Comparison of ENCODE assay signal across 1 cellular context in genomic region chr6:35967059-35967769, GRCh38.
A peak's percentile ranks its signal among the peaks of the same experiment; 100 is the strongest.
TF ChIP-seq lines count a peak whose summit lies in the region.

No MANE protein-coding gene starts in this region.

TF ChIP-seq in HepG2, 621 proteins besides CTCF, POLR2A, EP300 and RAD21 (continued from another document and continues in another):
- TF ChIP-seq, protein P1, sequence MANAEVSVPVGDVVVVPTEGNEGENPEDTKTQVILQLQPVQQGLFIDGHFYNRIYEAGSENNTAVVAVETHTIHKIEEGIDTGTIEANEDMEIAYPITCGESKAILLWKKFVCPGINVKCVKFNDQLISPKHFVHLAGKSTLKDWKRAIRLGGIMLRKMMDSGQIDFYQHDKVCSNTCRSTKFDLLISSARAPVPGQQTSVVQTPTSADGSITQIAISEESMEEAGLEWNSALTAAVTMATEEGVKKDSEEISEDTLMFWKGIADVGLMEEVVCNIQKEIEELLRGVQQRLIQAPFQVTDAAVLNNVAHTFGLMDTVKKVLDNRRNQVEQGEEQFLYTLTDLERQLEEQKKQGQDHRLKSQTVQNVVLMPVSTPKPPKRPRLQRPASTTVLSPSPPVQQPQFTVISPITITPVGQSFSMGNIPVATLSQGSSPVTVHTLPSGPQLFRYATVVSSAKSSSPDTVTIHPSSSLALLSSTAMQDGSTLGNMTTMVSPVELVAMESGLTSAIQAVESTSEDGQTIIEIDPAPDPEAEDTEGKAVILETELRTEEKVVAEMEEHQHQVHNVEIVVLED (CRISPR knock-in tag; IDR thresholded peaks at IDR 0.05; ENCODE audit: borderline replicate concordance) = no peak
- no peak for TF ChIP-seq EEA1 (CRISPR knock-in tag; IDR thresholded peaks at IDR 0.05; ENCODE audit: borderline replicate concordance)
- no peak for TF ChIP-seq MAX (IDR thresholded peaks at IDR 0.05)
- TF ChIP-seq NRL (CRISPR knock-in tag; IDR thresholded peaks at IDR 0.05; ENCODE audit: borderline replicate concordance) = no peak
- TF ChIP-seq, protein P2, sequence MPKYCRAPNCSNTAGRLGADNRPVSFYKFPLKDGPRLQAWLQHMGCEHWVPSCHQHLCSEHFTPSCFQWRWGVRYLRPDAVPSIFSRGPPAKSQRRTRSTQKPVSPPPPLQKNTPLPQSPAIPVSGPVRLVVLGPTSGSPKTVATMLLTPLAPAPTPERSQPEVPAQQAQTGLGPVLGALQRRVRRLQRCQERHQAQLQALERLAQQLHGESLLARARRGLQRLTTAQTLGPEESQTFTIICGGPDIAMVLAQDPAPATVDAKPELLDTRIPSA (CRISPR knock-in tag; IDR thresholded peaks at IDR 0.05; ENCODE audit: borderline replicate concordance) = no peak
- no peak for TF ChIP-seq SIN3B (IDR thresholded peaks at IDR 0.05; ENCODE audit: low read length)
- TF ChIP-seq ZNF589 (CRISPR knock-in tag; conservative IDR thresholded peaks at IDR 0.05) = no peak
- TF ChIP-seq TCF7L2 (IDR thresholded peaks at IDR 0.05; ENCODE audit: low read depth, low read length) = no peak
- no peak for TF ChIP-seq ZSCAN30 (CRISPR knock-in tag; IDR thresholded peaks at IDR 0.05)
- TF ChIP-seq ZHX2 (IDR thresholded peaks at IDR 0.05; ENCODE audit: low read depth) = no peak
- no peak for TF ChIP-seq ZHX2 (CRISPR knock-in tag; IDR thresholded peaks at IDR 0.05; ENCODE audit: borderline replicate concordance)
- TF ChIP-seq GATAD2A (CRISPR knock-in tag; IDR thresholded peaks at IDR 0.05) = peak; percentile 44
- no peak for TF ChIP-seq PCBP2 (optimal IDR thresholded peaks at IDR 0.05; ENCODE audit: low read depth, low read length, poor library complexity, severe bottlenecking)
- no peak for TF ChIP-seq HDAC1 (CRISPR knock-in tag; IDR thresholded peaks at IDR 0.05)
- no peak for TF ChIP-seq HMGA1 (CRISPR knock-in tag; conservative IDR thresholded peaks at IDR 0.05)
- TF ChIP-seq ARID4A (CRISPR knock-in tag; IDR thresholded peaks at IDR 0.05; ENCODE audit: borderline replicate concordance) = 0 out of 2 replicates have a peak, but pooled peaks have one; percentile 34
- no peak for TF ChIP-seq NR2F2 (IDR thresholded peaks at IDR 0.05; ENCODE audit: borderline replicate concordance, low read depth)
- TF ChIP-seq ZNF768 (CRISPR knock-in tag; IDR thresholded peaks at IDR 0.05) = no peak
- TF ChIP-seq ZNF274 (CRISPR knock-in tag; IDR thresholded peaks at IDR 0.05) = no peak
- no peak for TF ChIP-seq TBP (CRISPR knock-in tag; IDR thresholded peaks at IDR 0.05)
- TF ChIP-seq ZNF280D (CRISPR knock-in tag; IDR thresholded peaks at IDR 0.05) = no peak
- no peak for TF ChIP-seq ZNF33A (CRISPR knock-in tag; IDR thresholded peaks at IDR 0.05; ENCODE audit: borderline replicate concordance)
- no peak for TF ChIP-seq ZNF878 (CRISPR knock-in tag; IDR thresholded peaks at IDR 0.05)
- peak; percentile 64 for TF ChIP-seq SAP130 (CRISPR knock-in tag; IDR thresholded peaks at IDR 0.05; ENCODE audit: low read depth)
- no peak for TF ChIP-seq ZNF772 (CRISPR knock-in tag; IDR thresholded peaks at IDR 0.05)
- TF ChIP-seq MEIS2 (CRISPR knock-in tag; IDR thresholded peaks at IDR 0.05) = no peak
- no peak; the same call in 1 of the 2 replicates for TF ChIP-seq YEATS2 (CRISPR knock-in tag; IDR thresholded peaks at IDR 0.05; ENCODE audit: borderline replicate concordance)
- TF ChIP-seq SRY (CRISPR knock-in tag; IDR thresholded peaks at IDR 0.05) = no peak
- TF ChIP-seq ZNF773 (CRISPR knock-in tag; IDR thresholded peaks at IDR 0.05; ENCODE audit: borderline replicate concordance) = no peak
- no peak for TF ChIP-seq TMF1 (CRISPR knock-in tag; IDR thresholded peaks at IDR 0.05; ENCODE audit: low read depth)
- TF ChIP-seq JUND (CRISPR knock-in tag; IDR thresholded peaks at IDR 0.05) = no peak
- TF ChIP-seq IRF2 (CRISPR knock-in tag; IDR thresholded peaks at IDR 0.05) = peak; percentile 32; the same call in 1 of the 2 replicates
- TF ChIP-seq HNF4G (IDR thresholded peaks at IDR 0.05; ENCODE audit: borderline replicate concordance, low read depth, low read length) = no peak
- no peak for TF ChIP-seq HNF4G (CRISPR knock-in tag; IDR thresholded peaks at IDR 0.05; ENCODE audit: borderline replicate concordance, low read depth)
- TF ChIP-seq, protein P3, sequence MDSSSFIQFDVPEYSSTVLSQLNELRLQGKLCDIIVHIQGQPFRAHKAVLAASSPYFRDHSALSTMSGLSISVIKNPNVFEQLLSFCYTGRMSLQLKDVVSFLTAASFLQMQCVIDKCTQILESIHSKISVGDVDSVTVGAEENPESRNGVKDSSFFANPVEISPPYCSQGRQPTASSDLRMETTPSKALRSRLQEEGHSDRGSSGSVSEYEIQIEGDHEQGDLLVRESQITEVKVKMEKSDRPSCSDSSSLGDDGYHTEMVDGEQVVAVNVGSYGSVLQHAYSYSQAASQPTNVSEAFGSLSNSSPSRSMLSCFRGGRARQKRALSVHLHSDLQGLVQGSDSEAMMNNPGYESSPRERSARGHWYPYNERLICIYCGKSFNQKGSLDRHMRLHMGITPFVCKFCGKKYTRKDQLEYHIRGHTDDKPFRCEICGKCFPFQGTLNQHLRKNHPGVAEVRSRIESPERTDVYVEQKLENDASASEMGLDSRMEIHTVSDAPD (CRISPR knock-in tag; IDR thresholded peaks at IDR 0.05) = no peak
- no peak for TF ChIP-seq ZNF572 (CRISPR knock-in tag; IDR thresholded peaks at IDR 0.05)
- no peak for TF ChIP-seq ZNF563 (CRISPR knock-in tag; IDR thresholded peaks at IDR 0.05)
- no peak for TF ChIP-seq HOXA5 (CRISPR knock-in tag; IDR thresholded peaks at IDR 0.05)
- TF ChIP-seq ZNF121 (CRISPR knock-in tag; IDR thresholded peaks at IDR 0.05) = no peak
- 0 out of 2 replicates have a peak, but pooled peaks have one; percentile 23 for TF ChIP-seq SALL1 (CRISPR knock-in tag; IDR thresholded peaks at IDR 0.05)
- TF ChIP-seq, protein P4, sequence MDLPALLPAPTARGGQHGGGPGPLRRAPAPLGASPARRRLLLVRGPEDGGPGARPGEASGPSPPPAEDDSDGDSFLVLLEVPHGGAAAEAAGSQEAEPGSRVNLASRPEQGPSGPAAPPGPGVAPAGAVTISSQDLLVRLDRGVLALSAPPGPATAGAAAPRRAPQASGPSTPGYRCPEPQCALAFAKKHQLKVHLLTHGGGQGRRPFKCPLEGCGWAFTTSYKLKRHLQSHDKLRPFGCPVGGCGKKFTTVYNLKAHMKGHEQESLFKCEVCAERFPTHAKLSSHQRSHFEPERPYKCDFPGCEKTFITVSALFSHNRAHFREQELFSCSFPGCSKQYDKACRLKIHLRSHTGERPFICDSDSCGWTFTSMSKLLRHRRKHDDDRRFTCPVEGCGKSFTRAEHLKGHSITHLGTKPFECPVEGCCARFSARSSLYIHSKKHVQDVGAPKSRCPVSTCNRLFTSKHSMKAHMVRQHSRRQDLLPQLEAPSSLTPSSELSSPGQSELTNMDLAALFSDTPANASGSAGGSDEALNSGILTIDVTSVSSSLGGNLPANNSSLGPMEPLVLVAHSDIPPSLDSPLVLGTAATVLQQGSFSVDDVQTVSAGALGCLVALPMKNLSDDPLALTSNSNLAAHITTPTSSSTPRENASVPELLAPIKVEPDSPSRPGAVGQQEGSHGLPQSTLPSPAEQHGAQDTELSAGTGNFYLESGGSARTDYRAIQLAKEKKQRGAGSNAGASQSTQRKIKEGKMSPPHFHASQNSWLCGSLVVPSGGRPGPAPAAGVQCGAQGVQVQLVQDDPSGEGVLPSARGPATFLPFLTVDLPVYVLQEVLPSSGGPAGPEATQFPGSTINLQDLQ (CRISPR knock-in tag; IDR thresholded peaks at IDR 0.05) = no peak
- TF ChIP-seq RFX1 (IDR thresholded peaks at IDR 0.05) = no peak
- TF ChIP-seq, protein P5, sequence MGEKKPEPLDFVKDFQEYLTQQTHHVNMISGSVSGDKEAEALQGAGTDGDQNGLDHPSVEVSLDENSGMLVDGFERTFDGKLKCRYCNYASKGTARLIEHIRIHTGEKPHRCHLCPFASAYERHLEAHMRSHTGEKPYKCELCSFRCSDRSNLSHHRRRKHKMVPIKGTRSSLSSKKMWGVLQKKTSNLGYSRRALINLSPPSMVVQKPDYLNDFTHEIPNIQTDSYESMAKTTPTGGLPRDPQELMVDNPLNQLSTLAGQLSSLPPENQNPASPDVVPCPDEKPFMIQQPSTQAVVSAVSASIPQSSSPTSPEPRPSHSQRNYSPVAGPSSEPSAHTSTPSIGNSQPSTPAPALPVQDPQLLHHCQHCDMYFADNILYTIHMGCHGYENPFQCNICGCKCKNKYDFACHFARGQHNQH (CRISPR knock-in tag; IDR thresholded peaks at IDR 0.05) = no peak
- no peak for TF ChIP-seq ZFP37 (CRISPR knock-in tag; IDR thresholded peaks at IDR 0.05; ENCODE audit: borderline replicate concordance)
- no peak for TF ChIP-seq FOXJ3 (CRISPR knock-in tag; IDR thresholded peaks at IDR 0.05; ENCODE audit: borderline replicate concordance)
